ENCODE assay signal across 1 cellular context in the genomic region with DNA sequence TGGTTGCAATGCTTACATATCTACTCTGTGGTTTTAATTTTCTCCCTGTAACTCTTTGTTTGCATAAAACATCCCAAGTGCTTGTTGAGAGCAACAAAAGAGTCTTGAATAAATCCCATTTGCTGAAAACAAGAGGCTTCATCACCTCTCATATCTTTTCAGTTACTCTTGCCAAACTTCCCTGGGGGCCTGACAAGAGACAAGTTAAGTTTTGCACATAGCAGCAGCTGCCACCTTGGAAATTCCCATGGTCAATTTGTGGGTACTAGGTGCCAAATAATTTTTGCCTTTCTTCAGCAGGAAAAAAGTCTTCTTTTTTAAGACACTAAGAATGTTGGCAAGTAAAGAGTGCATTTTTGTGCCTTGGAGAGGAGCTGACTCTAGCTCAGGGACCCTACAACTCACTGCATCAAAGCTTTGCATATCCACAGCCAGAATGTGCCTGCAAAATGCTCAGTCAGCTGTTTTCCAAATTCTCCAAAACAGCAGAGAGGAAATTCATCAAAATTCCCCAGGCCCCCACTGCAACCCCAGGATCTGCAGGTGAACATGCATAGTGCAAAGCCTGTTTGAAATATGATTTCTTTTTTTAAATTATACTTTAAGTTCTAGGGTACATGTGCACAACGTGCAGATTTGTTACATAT.
TF ChIP-seq lines count a peak whose summit lies in the region.

No MANE protein-coding gene starts in this region.

TF ChIP-seq in GM12878, 131 proteins besides CTCF, POLR2A, EP300 and RAD21 (continued from another document):
- TF ChIP-seq PKNOX1 (IDR thresholded peaks at IDR 0.05) (no peak), MTA2 (IDR thresholded peaks at IDR 0.05; ENCODE audit: low read depth) (no peak), ZNF24 (IDR thresholded peaks at IDR 0.05) (no peak), RFX5 (IDR thresholded peaks at IDR 0.05; ENCODE audit: low read depth, low read length) (no peak)
